16 cellular contexts compared by ENCODE assay signal in genomic region chr14:45246633-45247173, GRCh38. TPM values are rescaled to one million over a fixed set of nuclear protein-coding genes. Genes with fewer than 3 reads are reported as not detected.
DNase-seq lines count a peak whose midpoint lies in the region; ATAC-seq and TF ChIP-seq lines count a peak whose summit lies in the region.
"Had no signal": no experiment of that assay in that cellular context is flagged by ENCODE, and none has a peak within 500 bp of the region (broad histone marks: within the 10 kb centered on the region; RNA-seq: fewer than 3 reads in every experiment).

No MANE protein-coding gene starts in this region.

- no TSS peak for BruUV-seq in IMR-90 (replicated peaks; lab: Mats Ljungman, UMichigan)

- no peak overlapping the region for H4K91ac ChIP-seq in IMR-90 (ENCODE audit: insufficient read depth, low read depth, low read length)
- no peak overlapping the region for H4K91ac ChIP-seq in mesenchymal stem cell (ENCODE audit: low read length)

- TF ChIP-seq POLR2A in IMR-90 (IDR thresholded peaks at IDR 0.05; ENCODE audit: low read depth, low read length): no peak

- H2AK5ac ChIP-seq in IMR-90 (ENCODE audit: low read depth, low read length): no peak overlapping the region
- H2AK5ac ChIP-seq in mesenchymal stem cell (ENCODE audit: low read length, severe bottlenecking): no peak overlapping the region

- H3K4me1 ChIP-seq in IMR-90 (ENCODE audit: control insufficient read depth, insufficient read depth, low read length): peaks cover 3% of the 10 kb centered on the region; the same call in 1 of the 2 replicates
- H3K4me1 ChIP-seq in mesenchymal stem cell (ENCODE audit: control insufficient read depth, insufficient read depth, low read depth, low read length): peaks cover 2% of the 10 kb centered on the region
- H3K4me1 ChIP-seq: parathyroid adenoma had no signal

- no peak overlapping the region for H2BK20ac ChIP-seq in IMR-90 (ENCODE audit: low read depth, low read length)

- H3K4me2 ChIP-seq in IMR-90 (ENCODE audit: low read depth, low read length) (peak overlapping the region; percentile 77; the same call in 1 of the 2 replicates), mesenchymal stem cell (ENCODE audit: low read length, poor library complexity, severe bottlenecking) (no peak overlapping the region)

- H4K5ac ChIP-seq in IMR-90 (ENCODE audit: low read depth, low read length): no peak overlapping the region

- H3K79me1 ChIP-seq in IMR-90 (ENCODE audit: low read depth in 1 of 2, low read length in 2 of 2): peaks cover 20 to 32% of the 10 kb centered on the region in 2 experiments
- H3K79me1 ChIP-seq in mesenchymal stem cell (replicated peaks; ENCODE audit: low read length, poor library complexity, severe bottlenecking): peaks cover 6% of the 10 kb centered on the region

- H3K27me3 ChIP-seq in IMR-90 (ENCODE audit: control insufficient read depth, insufficient read depth, low read length) (no peaks in the 10 kb centered on the region), mesenchymal stem cell (ENCODE audit: control insufficient read depth in 1 of 2, insufficient read depth in 1 of 2, low read length in 2 of 2) (no peaks in the 10 kb centered on the region)

- no CpG with 5 or more reads among the region's 1 CpG for WGBS in IMR-90 (ENCODE audit: extremely low coverage in 2 of 2, insufficient read length in 1 of 2), 2 experiments
- no CpG with 5 or more reads among the region's 1 CpG for WGBS in mesenchymal stem cell

- H3K27ac ChIP-seq in IMR-90 (ENCODE audit: insufficient read depth, low read length) (no peak overlapping the region), mesenchymal stem cell (ENCODE audit: low read length, poor library complexity, severe bottlenecking) (no peak overlapping the region)
- H3K27ac ChIP-seq: parathyroid adenoma had no signal

- no peak for TF ChIP-seq CTCF in IMR-90 (conservative IDR thresholded peaks at IDR 0.05; ENCODE audit: low read depth, low read length)

- no peak overlapping the region for H3K56ac ChIP-seq in IMR-90 (ENCODE audit: extremely low read depth, insufficient read depth, low read length)

- peaks cover 4% of the 10 kb centered on the region; the same call in 1 of the 2 replicates for H4K20me1 ChIP-seq in IMR-90 (ENCODE audit: insufficient read depth, low read length)

- no peak overlapping the region for H2BK12ac ChIP-seq in mesenchymal stem cell (ENCODE audit: low read length in 2 of 2)

- H2BK5ac ChIP-seq in IMR-90 (ENCODE audit: low read depth, low read length, poor library complexity, severe bottlenecking) (no peak overlapping the region), mesenchymal stem cell (ENCODE audit: low read depth, low read length, poor library complexity, severe bottlenecking) (no peak overlapping the region)

- H3K9me3 ChIP-seq in IMR-90 (ENCODE audit: control insufficient read depth, insufficient read depth, low read length): no peaks in the 10 kb centered on the region
- H3K9me3 ChIP-seq in mesenchymal stem cell (ENCODE audit: control insufficient read depth, low read length): no peaks in the 10 kb centered on the region

- dilution Hi-C loops in IMR-90 (cut with HindIII; ENCODE audit: low sequenced_read_pairs, unreplicated experiment): no loop called here

- ATAC-seq in activated CD4-positive, CD25-positive, alpha-beta regulatory T cell treated with anti-CD3 and anti-CD28 coated beads, Interleukin-2, amount 50 U/mL, for 24 hours: peak; percentile 66 to 77
- ATAC-seq in GM21529 (IDR thresholded peaks at IDR 0.05; ENCODE audit: unreplicated experiment): peak; percentile 30
- no peak for ATAC-seq in IMR-90 (ENCODE audit: low read depth)
- ATAC-seq: Right ventricle myocardium inferior had no signal

- H3K23ac ChIP-seq in IMR-90 (ENCODE audit: low read depth, low read length) (no peak overlapping the region), mesenchymal stem cell (ENCODE audit: low read length in 2 of 2) (no peak overlapping the region)

- no peak overlapping the region for H4K8ac ChIP-seq in IMR-90 (ENCODE audit: low read depth in 2 of 2, low read length in 2 of 2)
- no peak overlapping the region for H4K8ac ChIP-seq in mesenchymal stem cell (ENCODE audit: low read length)

- no peak overlapping the region for H3K4ac ChIP-seq in IMR-90 (ENCODE audit: low read depth, low read length)
- no peak overlapping the region for H3K4ac ChIP-seq in mesenchymal stem cell (ENCODE audit: low read depth in 1 of 2, low read length in 2 of 2)

- no peak overlapping the region for H2AFZ ChIP-seq in IMR-90 (replicated peaks; ENCODE audit: low read length, poor library complexity)
- no peak overlapping the region for H2AFZ ChIP-seq in mesenchymal stem cell (ENCODE audit: low read depth, low read length)
- H2AFZ ChIP-seq: parathyroid adenoma had no signal

- H3K9me1 ChIP-seq in IMR-90 (ENCODE audit: insufficient read depth, low read length): peaks cover 3% of the 10 kb centered on the region; the same call in 1 of the 2 replicates

- H3K4me3 ChIP-seq in IMR-90 (ENCODE audit: insufficient read depth, low read depth, low read length) (no peak overlapping the region), mesenchymal stem cell (ENCODE audit: insufficient read depth in 1 of 2, low read depth in 1 of 2, low read length in 2 of 2) (no peak overlapping the region)

- no peak overlapping the region for H2BK120ac ChIP-seq in IMR-90 (ENCODE audit: low read depth, low read length)
- no peak overlapping the region for H2BK120ac ChIP-seq in mesenchymal stem cell (ENCODE audit: low read depth, low read length)

- no peak overlapping the region for H2AK9ac ChIP-seq in IMR-90 (replicated peaks; ENCODE audit: low read depth, low read length, poor library complexity)

- CTCF ChIA-PET in IMR-90 (lab: Yijun Ruan, JAX): no interaction called here

- peak overlapping the region; percentile 23; the same call in 1 of the 2 replicates for H3K9ac ChIP-seq in IMR-90 (ENCODE audit: low read depth, low read length)
- peak overlapping the region; percentile 24 for H3K9ac ChIP-seq in mesenchymal stem cell (ENCODE audit: low read length)
- H3K9ac ChIP-seq: parathyroid adenoma had no signal

- H3K14ac ChIP-seq in IMR-90 (replicated peaks; ENCODE audit: low read depth, low read length): no peak overlapping the region
- H3K14ac ChIP-seq in mesenchymal stem cell (ENCODE audit: low read length in 2 of 2): no peak overlapping the region

- no peak for DNase-seq in activated CD4-positive, CD25-positive, alpha-beta regulatory T cell treated with anti-CD3 and anti-CD28 coated beads, Interleukin-2, amount 50 U/mL, for 72 hours
- DNase-seq in IMR-90 (no peak), mesenchymal stem cell (no peak), NCI-H2081 treated with DMSO at 0.1 percent for 48 hours (lab: John Stamatoyannopoulos, UW) (no peak), activated gamma-delta T cell (lab: John Stamatoyannopoulos, UW) (no peak), NCI-H187 (lab: John Stamatoyannopoulos, UW) (no peak)
- DNase-seq: 8988T; activated CD4-positive, alpha-beta T cell treated with anti-CD3 and anti-CD28 coated beads, Interleukin-2, amount 50 U/mL, for 48 hours; activated naive CD4-positive, alpha-beta T cell treated with Interleukin-2 at 50 U/mL for 16 hours; caudate nucleus; COR-L47; NCI-H2081 had no signal

- in situ Hi-C loops in IMR-90 (cut with MboI; ENCODE audit: low sequenced_read_pairs): no loop called here

- H3K36me3 ChIP-seq in IMR-90 (ENCODE audit: control insufficient read depth, insufficient read depth, low read length) (no peaks in the 10 kb centered on the region), mesenchymal stem cell (ENCODE audit: control insufficient read depth in 1 of 2, insufficient read depth in 2 of 2, low read depth in 1 of 2, low read length in 2 of 2) (no peaks in the 10 kb centered on the region)

- no peak overlapping the region for H2BK15ac ChIP-seq in IMR-90 (ENCODE audit: low read depth, low read length)
- H2BK15ac ChIP-seq in mesenchymal stem cell (ENCODE audit: low read depth, poor library complexity, severe bottlenecking): no peak overlapping the region

- POLR2A ChIA-PET in IMR-90 (lab: Charles Lee; ENCODE audit: unreplicated experiment): no interaction called here

- no peak overlapping the region for H3K18ac ChIP-seq in IMR-90 (ENCODE audit: low read depth, low read length)
- no peak overlapping the region for H3K18ac ChIP-seq in mesenchymal stem cell (ENCODE audit: low read depth in 1 of 2, low read length in 2 of 2)

- TF ChIP-seq RAD21 in IMR-90 (IDR thresholded peaks at IDR 0.05; ENCODE audit: low read length): no peak

- intact Hi-C loops in IMR-90 (cut with micrococcal nuclease): no loop called here

TF ChIP-seq in IMR-90, 13 proteins besides CTCF, POLR2A, EP300 and RAD21:
- TF ChIP-seq SMC3 (IDR thresholded peaks at IDR 0.05; ENCODE audit: low read depth, low read length) (no peak), MAFK (IDR thresholded peaks at IDR 0.05; ENCODE audit: low read depth, low read length) (no peak), CHD1 (IDR thresholded peaks at IDR 0.05; ENCODE audit: low read depth, low read length) (no peak)

RNA-seq across cellular contexts. Expression of gene MIS18BP1, which starts 6.3 kb away (rescaled TPM):
- total RNA-seq in IMR-90 (2012; rRNA removed): 18.6 and 29.7 TPM in 2 replicates
- 8.6 and 10.6 TPM in 2 replicates for polyA plus RNA-seq in IMR-90 (2012; rRNA removed)
- 1.1 and 1.5 TPM in 2 replicates for polyA plus RNA-seq in IMR-90 (2012; cell fraction: cytosol; rRNA removed)
- 2.5 and 10.4 TPM in 2 replicates for polyA plus RNA-seq in IMR-90 (2012; cell fraction: nucleus; rRNA removed; ENCODE audit: low replicate concordance)
- polyA plus RNA-seq in mesenchymal stem cell (2013, experiment 1 of 2): 16.1 TPM
- polyA plus RNA-seq in mesenchymal stem cell (2013, experiment 2 of 2): 15.4 TPM
